In genomic region chr17:49832840-49833599, GRCh38 we compare ENCODE assay signal across 1 cellular context.
TF ChIP-seq lines count a peak whose summit lies in the region.

No MANE protein-coding gene starts in this region.

TF ChIP-seq in GM12878, 131 proteins besides CTCF, POLR2A, EP300 and RAD21 (continued from another document):
- TF ChIP-seq, protein P1, sequence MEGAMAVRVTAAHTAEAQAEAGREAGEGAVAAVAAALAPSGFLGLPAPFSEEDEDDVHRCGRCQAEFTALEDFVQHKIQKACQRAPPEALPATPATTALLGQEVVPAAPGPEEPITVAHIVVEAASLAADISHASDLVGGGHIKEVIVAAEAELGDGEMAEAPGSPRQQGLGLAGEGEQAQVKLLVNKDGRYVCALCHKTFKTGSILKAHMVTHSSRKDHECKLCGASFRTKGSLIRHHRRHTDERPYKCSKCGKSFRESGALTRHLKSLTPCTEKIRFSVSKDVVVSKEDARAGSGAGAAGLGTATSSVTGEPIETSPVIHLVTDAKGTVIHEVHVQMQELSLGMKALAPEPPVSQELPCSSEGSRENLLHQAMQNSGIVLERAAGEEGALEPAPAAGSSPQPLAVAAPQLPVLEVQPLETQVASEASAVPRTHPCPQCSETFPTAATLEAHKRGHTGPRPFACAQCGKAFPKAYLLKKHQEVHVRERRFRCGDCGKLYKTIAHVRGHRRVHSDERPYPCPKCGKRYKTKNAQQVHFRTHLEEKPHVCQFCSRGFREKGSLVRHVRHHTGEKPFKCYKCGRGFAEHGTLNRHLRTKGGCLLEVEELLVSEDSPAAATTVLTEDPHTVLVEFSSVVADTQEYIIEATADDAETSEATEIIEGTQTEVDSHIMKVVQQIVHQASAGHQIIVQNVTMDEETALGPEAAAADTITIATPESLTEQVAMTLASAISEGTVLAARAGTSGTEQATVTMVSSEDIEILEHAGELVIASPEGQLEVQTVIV (IDR thresholded peaks at IDR 0.05; ENCODE audit: borderline replicate concordance, partially characterized antibody): no peak
- TF ChIP-seq ESRRA (IDR thresholded peaks at IDR 0.05; ENCODE audit: low read length): no peak
- TF ChIP-seq, protein P2, sequence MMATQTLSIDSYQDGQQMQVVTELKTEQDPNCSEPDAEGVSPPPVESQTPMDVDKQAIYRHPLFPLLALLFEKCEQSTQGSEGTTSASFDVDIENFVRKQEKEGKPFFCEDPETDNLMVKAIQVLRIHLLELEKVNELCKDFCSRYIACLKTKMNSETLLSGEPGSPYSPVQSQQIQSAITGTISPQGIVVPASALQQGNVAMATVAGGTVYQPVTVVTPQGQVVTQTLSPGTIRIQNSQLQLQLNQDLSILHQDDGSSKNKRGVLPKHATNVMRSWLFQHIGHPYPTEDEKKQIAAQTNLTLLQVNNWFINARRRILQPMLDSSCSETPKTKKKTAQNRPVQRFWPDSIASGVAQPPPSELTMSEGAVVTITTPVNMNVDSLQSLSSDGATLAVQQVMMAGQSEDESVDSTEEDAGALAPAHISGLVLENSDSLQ (IDR thresholded peaks at IDR 0.05): no peak
- no peak for TF ChIP-seq ZBED1 (IDR thresholded peaks at IDR 0.05; ENCODE audit: borderline replicate concordance)
- no peak for TF ChIP-seq ZNF217 (IDR thresholded peaks at IDR 0.05)
- no peak for TF ChIP-seq CBX5 (IDR thresholded peaks at IDR 0.05; ENCODE audit: low read depth)
- TF ChIP-seq ZBTB33 (IDR thresholded peaks at IDR 0.05): no peak
TF ChIP-seq in GM12878: peak in this region for 0.
